Comparison of ENCODE assay signal across 9 cellular contexts in the genomic region with DNA sequence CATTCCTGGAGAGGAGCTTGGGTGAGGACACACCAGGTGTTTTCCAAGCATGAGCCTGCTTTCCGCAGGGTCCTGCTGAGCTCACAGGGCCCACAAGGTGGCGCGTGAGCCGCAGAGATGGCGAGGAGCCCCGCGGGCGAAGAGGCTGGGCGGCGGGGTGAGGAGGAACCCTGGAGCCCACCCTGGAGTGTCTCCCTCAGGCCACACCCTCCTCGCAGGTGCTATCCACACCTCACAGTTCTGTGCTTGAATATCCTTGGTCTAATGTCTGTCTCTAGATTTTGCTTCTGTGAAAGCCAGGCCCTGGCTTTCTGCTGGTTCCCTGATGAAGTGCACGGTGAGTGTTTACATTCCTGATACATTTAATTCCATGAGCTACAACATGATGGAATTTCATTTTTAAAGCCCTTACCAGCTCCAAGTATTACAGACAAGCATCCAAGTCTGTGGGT.
DNase-seq lines count a peak whose midpoint lies in the region; ATAC-seq and TF ChIP-seq lines count a peak whose summit lies in the region.
"Had no signal": no experiment of that assay in that cellular context is flagged by ENCODE, and none has a peak within 500 bp of the region (broad histone marks: within the 10 kb centered on the region; RNA-seq: fewer than 3 reads in every experiment).

No MANE protein-coding gene starts in this region.

- no peak for TF ChIP-seq POLR2A in upper lobe of left lung (IDR thresholded peaks at IDR 0.05)

- in situ Hi-C loops in SK-MEL-5 (cut with HindIII; ENCODE audit: low pct_unique_long_range_greater_than_20kb, low sequenced_read_pairs): no loop called here

- H3K9me3 ChIP-seq in iPS DF 6.9 (ENCODE audit: control insufficient read depth, insufficient read depth, low read length) (no peaks in the 10 kb centered on the region; the same call in 1 of the 2 replicates), upper lobe of left lung (no peaks in the 10 kb centered on the region)

- H3K27me3 ChIP-seq in iPS DF 6.9 (ENCODE audit: control insufficient read depth, insufficient read depth, low read length) (no peaks in the 10 kb centered on the region), upper lobe of left lung (no peaks in the 10 kb centered on the region)

- H3K27ac ChIP-seq in iPS DF 6.9 (ENCODE audit: low read length): no peak overlapping the region
- peak overlapping the region in 2 of 4 donors; percentile 12 to 18 for H3K27ac ChIP-seq in upper lobe of left lung

- H3K4me3 ChIP-seq in GM12875 (ENCODE audit: low read depth, low read length) (no peak overlapping the region), iPS DF 6.9 (ENCODE audit: low read length) (no peak overlapping the region), upper lobe of left lung (peak overlapping the region in 1 of 4 donors; percentile 24)

- H3K4me1 ChIP-seq in iPS DF 6.9 (ENCODE audit: control insufficient read depth, insufficient read depth, low read length) (no peaks in the 10 kb centered on the region), upper lobe of left lung (peaks cover 0 to 9% (median 0%) of the 10 kb centered on the region in 4 donors)

- DNase-seq in SK-MEL-5 (ENCODE audit: low read depth, low spot score): peak; percentile 61
- DNase-seq in iPS DF 6.9 (ENCODE audit: low read depth, low spot score): peak; percentile 35
- peak; percentile 36 to 85 for DNase-seq in upper lobe of left lung
- DNase-seq in amniotic stem cell (lab: John Stamatoyannopoulos, UW): no peak
- DNase-seq: IMR-90 had no signal

- TF ChIP-seq EP300 in upper lobe of left lung (IDR thresholded peaks at IDR 0.05): no peak

- ATAC-seq in HG02610 (IDR thresholded peaks at IDR 0.05; ENCODE audit: unreplicated experiment) (peak; percentile 75), upper lobe of left lung (ENCODE audit: low FRiP score in 2 of 2) (peak; percentile 73 to 79), HG03135 (IDR thresholded peaks at IDR 0.05; ENCODE audit: unreplicated experiment) (no peak), GM18520 (IDR thresholded peaks at IDR 0.05; ENCODE audit: unreplicated experiment) (no peak)

- no CpG with 5 or more reads among the region's 12 CpGs for WGBS in iPS DF 6.9 (ENCODE audit: insufficient coverage, insufficient read length)
- 5% methylated on average over 12 of the region's 12 CpGs for WGBS in upper lobe of left lung, 2 donors

- no peaks in the 10 kb centered on the region for H3K36me3 ChIP-seq in iPS DF 6.9 (ENCODE audit: control insufficient read depth, insufficient read depth, low read length)
- H3K36me3 ChIP-seq in upper lobe of left lung: no peaks in the 10 kb centered on the region

- TF ChIP-seq CTCF in GM12875 (IDR thresholded peaks at IDR 0.05; ENCODE audit: borderline replicate concordance, insufficient read depth, low read depth, low read length) (peak; percentile 85), upper lobe of left lung (IDR thresholded peaks at IDR 0.05) (peak; percentile 34 to 72 (median 54))

Comparison
In these comparisons a context has a peak if more than half of its experiments do, and no peak if none do; other contexts are left out.
1. ATAC-seq: peak in HG02610 (single experiment) and upper lobe of left lung (2 of 2); none in HG03135 (single experiment) and GM18520 (single experiment).